Comparison of ENCODE assay signal across 29 cellular contexts in genomic region chr14:88919502-88919901, GRCh38.
A peak's percentile ranks its signal among the peaks of the same experiment; 100 is the strongest.
DNase-seq lines count a peak whose midpoint lies in the region; ATAC-seq and TF ChIP-seq lines count a peak whose summit lies in the region.
"Had no signal": no experiment of that assay in that cellular context is flagged by ENCODE, and none has a peak within 500 bp of the region (broad histone marks: within the 10 kb centered on the region; RNA-seq: fewer than 3 reads in every experiment).

No MANE protein-coding gene starts in this region.

- DNase-seq in MCF 10A (ENCODE audit: unreplicated experiment) (peak; percentile 36), breast epithelium (ENCODE audit: low spot score in 2 of 2) (no peak), RKO (ENCODE audit: low spot score) (peak; percentile 62), islet precursor cell (peak; percentile 25), COR-L47 (lab: John Stamatoyannopoulos, UW) (no peak), chondrocyte (ENCODE audit: low spot score) (no peak)
- DNase-seq in naive thymus-derived CD8-positive, alpha-beta T cell = no peak
- DNase-seq: activated B cell treated with CpG ODN at 0.5 μM for 24 hours; activated CD8-positive, alpha-beta memory T cell treated with anti-CD3 and anti-CD28 coated beads, Interleukin-2, amount 10 ng/mL, durations not matched to agents 7 days and 5 days; activated naive CD4-positive, alpha-beta T cell; activated T-cell treated with anti-CD3 and anti-CD28 coated beads, Interleukin-2, amount 50 U/mL, for 72 hours; body of pancreas; CD8-positive, alpha-beta T cell; DMS153; GDM1; H9; Kasumi-1; NCI-H1048; NCI-H187; NCI-H2171; NCI-H510A; NK-92 treated with Interleukin-12 subunit alpha and Interleukin-12 subunit beta, amount 100 ng/mL, for 24 hours; SJCRH30; stimulated activated CD4-positive, alpha-beta T cell treated with anti-CD3 and anti-CD28 coated beads, Interleukin-12 subunit alpha, Interleukin-12 subunit beta, amount 100 ng/mL, for 4 hours; stimulated activated CD4-positive, alpha-beta T cell treated with anti-CD3 and anti-CD28 coated beads, Interleukin-4, amount 100 ng/mL, for 4 hours; stimulated activated naive B cell treated with anti-CD40 and anti-IgM and Interleukin-4, amounts not matched to agents 10 μg/mL and 1 μg/mL and 100 μg/mL, for 72 hours had no signal

- peaks cover 0 to 4% of the 10 kb centered on the region in 2 donors for H3K9me3 ChIP-seq in breast epithelium
- H3K9me3 ChIP-seq: body of pancreas, neutrophil, SJCRH30 had no signal

- H3K27ac ChIP-seq in breast epithelium = no peak overlapping the region
- H3K27ac ChIP-seq: body of pancreas, neutrophil, SJCRH30 had no signal

- H3K9me3 Mint-ChIP-seq in MCF 10A (ENCODE audit: unreplicated experiment) (no peaks in the 10 kb centered on the region), chondrocyte (ENCODE audit: low read depth) (peaks cover 21% of the 10 kb centered on the region)
- H3K9me3 Mint-ChIP-seq in naive thymus-derived CD8-positive, alpha-beta T cell = peaks cover 0 to 7% (median 1%) of the 10 kb centered on the region in 9 donors

- no TSS peak for BruUV-seq in MCF 10A (replicated peaks; lab: Mats Ljungman, UMichigan)

- intact Hi-C loops in MCF 10A (cut with micrococcal nuclease) = loop anchor here (5.0 kb wide), 1 partner anchor 848 kb away; no protein-coding TSS in a partner anchor
- intact Hi-C loops in breast epithelium (cut with DNase I; ENCODE audit: low total_unique reads) = no loop called here

- H3K27me3 Mint-ChIP-seq in MCF 10A (ENCODE audit: insufficient read depth, unreplicated experiment) (no peaks in the 10 kb centered on the region), chondrocyte (ENCODE audit: low read depth) (peaks cover 16% of the 10 kb centered on the region)
- H3K27me3 Mint-ChIP-seq in naive thymus-derived CD8-positive, alpha-beta T cell = peaks cover 17 to 33% (median 22%) of the 10 kb centered on the region in 5 donors

- H3K4me3 ChIP-seq in breast epithelium = no peak overlapping the region
- H3K4me3 ChIP-seq: body of pancreas, SJCRH30 had no signal

- no peak for TF ChIP-seq POLR2A in breast epithelium (IDR thresholded peaks at IDR 0.05)

- POLR2A ChIA-PET in MCF 10A (lab: Yijun Ruan, JAX) = no interaction called here
- POLR2A ChIA-PET in naive thymus-derived CD8-positive, alpha-beta T cell (lab: Charles Lee) = no interaction called here

- no peaks in the 10 kb centered on the region for H3K36me3 ChIP-seq in breast epithelium
- H3K36me3 ChIP-seq: neutrophil, SJCRH30 had no signal

- H3K27ac Mint-ChIP-seq in MCF 10A (ENCODE audit: low read depth, unreplicated experiment) (no peak overlapping the region), chondrocyte (ENCODE audit: unreplicated experiment) (no peak overlapping the region)
- H3K27ac Mint-ChIP-seq in naive thymus-derived CD8-positive, alpha-beta T cell = no peak overlapping the region
- H3K27ac Mint-ChIP-seq: activated B cell treated with CpG ODN at 0.5 μM for 24 hours; activated CD8-positive, alpha-beta memory T cell treated with anti-CD3 and anti-CD28 coated beads, Interleukin-2, amount 10 ng/mL, durations not matched to agents 7 days and 5 days; activated T-cell treated with anti-CD3 and anti-CD28 coated beads, Interleukin-2, amount 50 U/mL, for 72 hours; CD8-positive, alpha-beta T cell; H9; stimulated activated naive B cell treated with anti-CD40 and anti-IgM and Interleukin-4, amounts not matched to agents 10 μg/mL and 1 μg/mL and 100 μg/mL, for 72 hours had no signal

- no peak for ATAC-seq in GM18873 (IDR thresholded peaks at IDR 0.05; ENCODE audit: low FRiP score, unreplicated experiment)
- ATAC-seq in naive thymus-derived CD8-positive, alpha-beta T cell = no peak
- ATAC-seq: activated CD8-positive, alpha-beta memory T cell treated with anti-CD3 and anti-CD28 coated beads, Interleukin-2, amount 10 ng/mL, durations not matched to agents 7 days and 5 days; activated T-cell treated with anti-CD3 and anti-CD28 coated beads, Interleukin-2, amount 50 U/mL, for 72 hours; body of pancreas; CD8-positive, alpha-beta T cell; sciatic nerve; stimulated activated naive B cell treated with anti-CD40 and anti-IgM and Interleukin-4, amounts not matched to agents 10 μg/mL and 1 μg/mL and 100 μg/mL, for 72 hours had no signal

- H3K4me1 Mint-ChIP-seq in MCF 10A (ENCODE audit: insufficient read depth, unreplicated experiment) = no peaks in the 10 kb centered on the region
- H3K4me1 Mint-ChIP-seq in chondrocyte (ENCODE audit: low read depth) = no peaks in the 10 kb centered on the region
- no peaks in the 10 kb centered on the region for H3K4me1 Mint-ChIP-seq in naive thymus-derived CD8-positive, alpha-beta T cell
- H3K4me1 Mint-ChIP-seq: activated B cell treated with CpG ODN at 0.5 μM for 24 hours; activated CD8-positive, alpha-beta memory T cell treated with anti-CD3 and anti-CD28 coated beads, Interleukin-2, amount 10 ng/mL, durations not matched to agents 7 days and 5 days; H9; stimulated activated naive B cell treated with anti-CD40 and anti-IgM and Interleukin-4, amounts not matched to agents 10 μg/mL and 1 μg/mL and 100 μg/mL, for 72 hours had no signal

- no peaks in the 10 kb centered on the region for H3K27me3 ChIP-seq in breast epithelium
- H3K27me3 ChIP-seq: body of pancreas, SJCRH30 had no signal

- H3K36me3 Mint-ChIP-seq in MCF 10A (ENCODE audit: insufficient read depth, unreplicated experiment) = no peaks in the 10 kb centered on the region
- no peaks in the 10 kb centered on the region for H3K36me3 Mint-ChIP-seq in chondrocyte (ENCODE audit: low read depth)
- H3K36me3 Mint-ChIP-seq in naive thymus-derived CD8-positive, alpha-beta T cell = peaks cover 0 to under 1% (median 0%) of the 10 kb centered on the region in 3 donors
- H3K36me3 Mint-ChIP-seq: activated CD8-positive, alpha-beta memory T cell treated with anti-CD3 and anti-CD28 coated beads, Interleukin-2, amount 10 ng/mL, durations not matched to agents 7 days and 5 days; CD8-positive, alpha-beta T cell; stimulated activated naive B cell treated with anti-CD40 and anti-IgM and Interleukin-4, amounts not matched to agents 10 μg/mL and 1 μg/mL and 100 μg/mL, for 72 hours had no signal

- CTCF ChIA-PET in MCF 10A (lab: Yijun Ruan, JAX) = no interaction called here

- no peak overlapping the region for H3K4me3 Mint-ChIP-seq in MCF 10A (ENCODE audit: unreplicated experiment)
- H3K4me3 Mint-ChIP-seq in chondrocyte (ENCODE audit: unreplicated experiment) = no peak overlapping the region
- no peak overlapping the region for H3K4me3 Mint-ChIP-seq in naive thymus-derived CD8-positive, alpha-beta T cell
- H3K4me3 Mint-ChIP-seq: activated B cell treated with CpG ODN at 0.5 μM for 24 hours; activated CD8-positive, alpha-beta memory T cell treated with anti-CD3 and anti-CD28 coated beads, Interleukin-2, amount 10 ng/mL, durations not matched to agents 7 days and 5 days; activated T-cell treated with anti-CD3 and anti-CD28 coated beads, Interleukin-2, amount 50 U/mL, for 72 hours; CD8-positive, alpha-beta T cell; H9; stimulated activated naive B cell treated with anti-CD40 and anti-IgM and Interleukin-4, amounts not matched to agents 10 μg/mL and 1 μg/mL and 100 μg/mL, for 72 hours had no signal

- H3K4me1 ChIP-seq in breast epithelium = no peaks in the 10 kb centered on the region
- H3K4me1 ChIP-seq: body of pancreas, SJCRH30 had no signal

- peak; percentile 12 for TF ChIP-seq CTCF in MCF 10A (IDR thresholded peaks at IDR 0.05; ENCODE audit: unreplicated experiment)
- no peak for TF ChIP-seq CTCF in breast epithelium (IDR thresholded peaks at IDR 0.05)
- TF ChIP-seq CTCF in chondrocyte (IDR thresholded peaks at IDR 0.05) = no peak

Comparison
In these comparisons a context has a peak if more than half of its experiments do, and no peak if none do; other contexts are left out.
1. DNase-seq: peak in MCF 10A (single experiment), RKO (single experiment) and islet precursor cell (single experiment); none in breast epithelium (0 of 2), COR-L47 (single experiment), chondrocyte (single experiment) and naive thymus-derived CD8-positive, alpha-beta T cell (0 of 10).